In the genomic region with DNA sequence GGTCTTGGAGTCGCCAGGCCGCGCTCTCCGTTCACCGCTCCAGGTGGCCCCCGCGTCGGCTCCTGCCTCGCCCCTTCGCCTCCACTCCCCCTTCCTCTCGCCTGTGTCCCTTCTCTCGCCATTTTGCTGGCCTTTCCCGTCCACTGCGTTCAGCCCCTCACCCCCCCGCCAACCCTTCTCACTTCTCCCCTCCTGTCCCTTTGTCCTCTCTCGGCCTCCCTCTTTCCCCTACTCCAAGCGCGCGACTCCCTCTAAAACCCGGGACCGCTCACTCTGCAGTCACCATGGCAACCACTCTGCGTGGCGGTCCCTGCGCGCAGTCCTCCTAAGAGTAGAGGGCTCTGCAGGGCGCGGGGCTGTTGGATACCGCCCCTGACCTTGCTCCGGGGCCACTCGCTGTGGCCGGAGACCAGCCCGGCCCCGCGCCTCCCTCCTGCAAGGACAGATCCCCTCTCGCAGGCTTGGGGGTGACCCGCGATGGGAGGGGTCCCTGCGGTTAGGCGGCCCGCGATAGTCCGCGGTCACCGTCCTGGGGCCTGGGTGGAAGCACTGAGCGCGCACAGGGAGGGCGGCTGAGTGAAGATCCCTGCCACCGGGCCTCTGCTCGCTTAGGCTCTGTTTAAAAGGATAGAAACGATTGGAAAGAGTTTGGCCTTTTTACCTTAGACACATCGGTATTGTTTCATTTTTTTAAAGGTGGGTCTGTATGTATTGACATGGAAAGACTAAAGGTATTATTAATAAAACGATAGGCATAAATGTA, we compare ENCODE assay signal across 8 cellular contexts. TPM values are rescaled to one million over a fixed set of nuclear protein-coding genes. Genes with fewer than 3 reads are reported as not detected.
A peak's percentile ranks its signal among the peaks of the same experiment; 100 is the strongest.
DNase-seq lines count a peak whose midpoint lies in the region; FAIRE-seq and TF ChIP-seq lines count a peak whose summit lies in the region.

No MANE protein-coding gene starts in this region.

- no peaks in the 10 kb centered on the region for H3K27me3 ChIP-seq in BJ (ENCODE audit: control insufficient read depth, insufficient read depth, low read length)
- no peaks in the 10 kb centered on the region for H3K27me3 ChIP-seq in HUES64 (ENCODE audit: insufficient read depth, low read length)
- no peaks in the 10 kb centered on the region for H3K27me3 ChIP-seq in SK-N-SH (ENCODE audit: insufficient read depth)
- no peaks in the 10 kb centered on the region for H3K27me3 ChIP-seq in keratinocyte (ENCODE audit: control insufficient read depth, extremely low read depth, insufficient read depth, low read length)

- POLR2A ChIA-PET in BJ (lab: Charles Lee) = no interaction called here
- POLR2A ChIA-PET in SK-N-SH (lab: Yijun Ruan, JAX) = no interaction called here

- H3K79me2 ChIP-seq in SK-N-SH (ENCODE audit: insufficient read depth) = peaks cover 42% of the 10 kb centered on the region
- H3K79me2 ChIP-seq in keratinocyte (ENCODE audit: control insufficient read depth, insufficient read depth, low read length) = peaks cover 13% of the 10 kb centered on the region

- WGBS in HUES64 = 2% methylated on average over 52 of the region's 52 CpGs
- 2% methylated on average over 52 of the region's 52 CpGs for WGBS in SK-N-SH (ENCODE audit: low lambda C conversion rate)

- no peak for TF ChIP-seq RAD21 in SK-N-SH (IDR thresholded peaks at IDR 0.05; ENCODE audit: low read length)

- peak overlapping the region; percentile 100 for H3K4me2 ChIP-seq in SK-N-SH
- H3K4me2 ChIP-seq in keratinocyte (ENCODE audit: control insufficient read depth, extremely low read depth, insufficient read depth, low read depth, low read length) = peak overlapping the region; percentile 82

- H3K27ac ChIP-seq in HUES64 (ENCODE audit: low read depth, low read length) = peak overlapping the region; percentile 88
- peak overlapping the region; percentile 91 to 96 for H3K27ac ChIP-seq in SK-N-SH (ENCODE audit: low read depth in 2 of 2, low read length in 1 of 2)
- peak overlapping the region; percentile 21 for H3K27ac ChIP-seq in caudate nucleus (ENCODE audit: low read depth, low read length)
- peak overlapping the region; percentile 43 for H3K27ac ChIP-seq in keratinocyte (ENCODE audit: control insufficient read depth, insufficient read depth, low read length)

- H3K9ac ChIP-seq in HUES64 (ENCODE audit: low read depth, low read length) = peak overlapping the region; percentile 93
- peak overlapping the region; percentile 99 for H3K9ac ChIP-seq in SK-N-SH
- peak overlapping the region; percentile 89 for H3K9ac ChIP-seq in keratinocyte (ENCODE audit: control insufficient read depth, extremely low read depth, insufficient read depth, low read length)

- no peaks in the 10 kb centered on the region for H3K9me2 ChIP-seq in SK-N-SH

- dilution Hi-C loops in keratinocyte (cut with MboI; ENCODE audit: extremely low pct_ligation_motif_present, low sequenced_read_pairs) = no loop called here

- H3K4me1 ChIP-seq in HUES64 (ENCODE audit: insufficient read depth, low read length) = peaks cover 8% of the 10 kb centered on the region; the same call in 1 of the 2 replicates
- H3K4me1 ChIP-seq in SK-N-SH (ENCODE audit: control insufficient read depth in 1 of 2, insufficient read depth in 2 of 2, low read depth in 1 of 2, low read length in 1 of 2) = peaks cover 3 to 27% of the 10 kb centered on the region in 2 experiments; a peak in 2 of 4 replicates
- H3K4me1 ChIP-seq in keratinocyte (ENCODE audit: control insufficient read depth, extremely low read depth, insufficient read depth, low read length) = peaks cover 7% of the 10 kb centered on the region

- H3K9me3 ChIP-seq in HUES64 (ENCODE audit: insufficient read depth, low read depth, low read length) (no peaks in the 10 kb centered on the region), SK-N-SH (no peaks in the 10 kb centered on the region), keratinocyte (ENCODE audit: control insufficient read depth, low read depth, low read length) (no peaks in the 10 kb centered on the region)

- H2AFZ ChIP-seq in SK-N-SH (ENCODE audit: low read depth) (peak overlapping the region; percentile 91), keratinocyte (ENCODE audit: control insufficient read depth, low read length) (peak overlapping the region; percentile 96)

- H4K20me1 ChIP-seq in SK-N-SH (ENCODE audit: insufficient read depth) = peaks cover 28% of the 10 kb centered on the region
- H4K20me1 ChIP-seq in keratinocyte (ENCODE audit: control insufficient read depth, extremely low read depth, insufficient read depth, low read length) = no peaks in the 10 kb centered on the region

- H3F3A ChIP-seq in SK-N-SH (replicated peaks; ENCODE audit: insufficient read depth) = peaks cover 13% of the 10 kb centered on the region

- no peaks in the 10 kb centered on the region for H3K9me1 ChIP-seq in keratinocyte (ENCODE audit: control insufficient read depth, extremely low read depth, insufficient read depth, low read length)

- H3K4me3 ChIP-seq in BJ (ENCODE audit: low read depth, low read length) (peak overlapping the region; percentile 98), HUES64 (ENCODE audit: low read length) (peak overlapping the region; percentile 87), SK-N-SH (ENCODE audit: low read depth in 2 of 2, low read length in 1 of 2) (peak overlapping the region; percentile 82 to 100), keratinocyte (ENCODE audit: control insufficient read depth in 2 of 3, extremely low read depth in 1 of 3, insufficient read depth in 2 of 3, low read depth in 1 of 3, low read length in 3 of 3) (peak overlapping the region; percentile 79 to 82 (median 81))

- no peak for TF ChIP-seq EP300 in SK-N-SH (IDR thresholded peaks at IDR 0.05; ENCODE audit: borderline replicate concordance in 1 of 2, low read depth in 1 of 2, low read length in 1 of 2)

- no peak for FAIRE-seq in keratinocyte (lab: Jason Lieb, UNC)

- CTCF ChIA-PET in BJ (lab: Yijun Ruan, JAX) = no interaction called here
- CTCF ChIA-PET in SK-N-SH (lab: Yijun Ruan, JAX) = interaction anchor here (1.3 to 4.4 kb wide), 3 partner anchors 16 to 31 kb away, joined by 3 to 21 read pairs (median 5); no protein-coding TSS in a partner anchor

- TF ChIP-seq CTCF in BJ (IDR thresholded peaks at IDR 0.05; ENCODE audit: insufficient read depth, low read depth, low read length) = no peak
- no peak for TF ChIP-seq CTCF in SK-N-SH (IDR thresholded peaks at IDR 0.05)
- TF ChIP-seq CTCF in keratinocyte (optimal IDR thresholded peaks at IDR 0.05 in 1 of 3, IDR thresholded peaks at IDR 0.05 in 1 of 3, conservative IDR thresholded peaks at IDR 0.05 in 1 of 3; ENCODE audit: extremely low read depth in 1 of 3, insufficient read depth in 2 of 3, low read length in 3 of 3) = no peak

- DNase-seq in BJ (ENCODE audit: low read depth) = no peak
- DNase-seq in SK-N-SH = peak; percentile 92
- peak in 37 of 61 donors; percentile 13 to 72 (median 46) for DNase-seq in caudate nucleus (lab: John Stamatoyannopoulos, UW)
- no peak for DNase-seq in keratinocyte (ENCODE audit: low read depth, low spot score)
- peak; percentile 3 to 5 for DNase-seq in stimulated activated CD4-positive, alpha-beta T cell treated with anti-CD3 and anti-CD28 coated beads, Interleukin-15, amount 100 ng/mL, for 1 hour (ENCODE audit: low read depth in 1 of 2, low spot score in 1 of 2)
- no peak for DNase-seq in NCI-H1694 treated with DMSO at 0.1 percent for 48 hours (lab: John Stamatoyannopoulos, UW)
- DNase-seq in Kasumi-1 (lab: John Stamatoyannopoulos, UW) = no peak

- H3K36me3 ChIP-seq in BJ (ENCODE audit: control insufficient read depth, insufficient read depth, low read length) (no peaks in the 10 kb centered on the region; the same call in 1 of the 2 replicates), HUES64 (ENCODE audit: insufficient read depth, low read length) (peaks cover 18% of the 10 kb centered on the region; the same call in 1 of the 2 replicates), SK-N-SH (replicated peaks in 1 of 2; ENCODE audit: control insufficient read depth in 1 of 2, insufficient read depth in 2 of 2, low read length in 1 of 2) (peaks cover 16 to 26% of the 10 kb centered on the region in 2 experiments), keratinocyte (ENCODE audit: control insufficient read depth in 2 of 2, extremely low read depth in 1 of 2, insufficient read depth in 2 of 2, low read length in 2 of 2) (no peaks in the 10 kb centered on the region)

TF ChIP-seq in SK-N-SH, 30 proteins besides CTCF, POLR2A, EP300 and RAD21:
- no peak for TF ChIP-seq CHD2 (IDR thresholded peaks at IDR 0.05; ENCODE audit: low read length, partially characterized antibody)
- 0 out of 2 replicates have a peak, but pooled peaks have one; percentile 6 for TF ChIP-seq MXI1 (IDR thresholded peaks at IDR 0.05; ENCODE audit: low read depth, low read length)

RNA-seq across cellular contexts. Expression of a gene that starts 0.5 kb away (rescaled TPM):
- polyA plus RNA-seq in BJ (2011; rRNA removed) (2.3 and 3.1 TPM in 2 replicates), SK-N-SH (2012; rRNA removed) (17.3 and 21.6 TPM in 2 replicates), keratinocyte (1.9 to 2.4 TPM (median 2.2 TPM) in 3 replicates)
- 2.2 and 3.7 TPM in 2 replicates for polyA minus RNA-seq in BJ (2011; rRNA and poly(A)+ RNA removed)
- polyA plus RNA-seq in HUES64 (2013, experiment 1 of 2) = 5.9 TPM
- 6.0 TPM for polyA plus RNA-seq in HUES64 (2013, experiment 2 of 2)
- polyA plus RNA-seq in SK-N-SH (2012; cell fraction: cytosol; rRNA removed) = 8.0 and 8.3 TPM in 2 replicates
- polyA plus RNA-seq in SK-N-SH (2012; cell fraction: nucleus; rRNA removed) = 87.6 and 92.0 TPM in 2 replicates
- 2.0 TPM for polyA plus RNA-seq in keratinocyte (2011; ENCODE audit: low read depth)
- polyA plus RNA-seq in keratinocyte (2011; cell fraction: cytosol; rRNA removed) = 0.61 and 0.86 TPM in 2 replicates
- polyA plus RNA-seq in keratinocyte (2011; cell fraction: nucleus; rRNA removed) = 5.0 and 9.9 TPM in 2 replicates
- 2.0 and 2.3 TPM in 2 replicates for polyA plus RNA-seq in keratinocyte (2012; ENCODE audit: low replicate concordance)
- 1.7 to 3.2 TPM in 2 of 3 replicates, not detected in the other for polyA minus RNA-seq in keratinocyte
- 1.3 TPM for polyA minus RNA-seq in keratinocyte (2011; cell fraction: cytosol; rRNA and poly(A)+ RNA removed)
- 1.4 and 2.6 TPM in 2 replicates for polyA minus RNA-seq in keratinocyte (2011; cell fraction: nucleus; rRNA and poly(A)+ RNA removed)

RNA-seq across cellular contexts. Expression of a gene that starts 1.2 kb away (rescaled TPM):
- polyA plus RNA-seq in BJ (2011; rRNA removed) (8.4 and 9.0 TPM in 2 replicates), SK-N-SH (2012; rRNA removed) (14.5 and 15.3 TPM in 2 replicates), keratinocyte (8.4 to 8.9 TPM (median 8.6 TPM) in 3 replicates)
- 15.4 and 17.8 TPM in 2 replicates for polyA minus RNA-seq in BJ (2011; rRNA and poly(A)+ RNA removed)
- 40.4 TPM for polyA plus RNA-seq in HUES64 (2013, experiment 1 of 2)
- polyA plus RNA-seq in HUES64 (2013, experiment 2 of 2) = 44.6 TPM
- 7.9 and 13.0 TPM in 2 replicates for polyA plus RNA-seq in SK-N-SH (2012; cell fraction: cytosol; rRNA removed)
- polyA plus RNA-seq in SK-N-SH (2012; cell fraction: nucleus; rRNA removed) = 22.6 and 24.9 TPM in 2 replicates
- polyA plus RNA-seq in keratinocyte (2011; ENCODE audit: low read depth) = 7.6 TPM
- 7.0 and 10.1 TPM in 2 replicates for polyA plus RNA-seq in keratinocyte (2011; cell fraction: cytosol; rRNA removed)
- polyA plus RNA-seq in keratinocyte (2011; cell fraction: nucleus; rRNA removed) = 17.8 and 20.4 TPM in 2 replicates
- polyA plus RNA-seq in keratinocyte (2012; ENCODE audit: low replicate concordance) = 8.1 and 20.8 TPM in 2 replicates
- polyA minus RNA-seq in keratinocyte = 16.6 to 43.1 TPM (median 17.1 TPM) in 3 replicates
- 16.3 TPM for polyA minus RNA-seq in keratinocyte (2011; cell fraction: cytosol; rRNA and poly(A)+ RNA removed)
- 15.3 and 25.3 TPM in 2 replicates for polyA minus RNA-seq in keratinocyte (2011; cell fraction: nucleus; rRNA and poly(A)+ RNA removed)

Comparison
In these comparisons a context has a peak if more than half of its experiments do, and no peak if none do; other contexts are left out.
1. DNase-seq: peak in SK-N-SH (single experiment), caudate nucleus (37 of 61) and stimulated activated CD4-positive, alpha-beta T cell treated with anti-CD3 and anti-CD28 coated beads, Interleukin-15, amount 100 ng/mL, for 1 hour (2 of 2); none in BJ (single experiment), keratinocyte (single experiment), NCI-H1694 treated with DMSO at 0.1 percent for 48 hours (single experiment) and Kasumi-1 (0 of 2).
2. H3K27ac ChIP-seq: peak in every context shown above with its lines; median percentile 94 in SK-N-SH; 88 in HUES64; 43 in keratinocyte; 21 in caudate nucleus.
3. Peak in every context shown above with its lines, with median percentiles within 50 percentile points of each other: H3K4me3 ChIP-seq and H3K9ac ChIP-seq.